1 cellular context compared by ENCODE assay signal in genomic region chr15:59372352-59373211, GRCh38.
TF ChIP-seq lines count a peak whose summit lies in the region.

TSS of gene MYO1E (minus strand) at chr15:59372871. CDS start at chr15:59372500, 371 bp downstream.

TF ChIP-seq in HepG2, 621 proteins besides CTCF, POLR2A, EP300 and RAD21 (continued from another document and continues in another):
- TF ChIP-seq ZBTB25 (CRISPR knock-in tag; IDR thresholded peaks at IDR 0.05): 0 out of 2 replicates have a peak, but pooled peaks have one; percentile 30
- TF ChIP-seq GATA4 (IDR thresholded peaks at IDR 0.05; ENCODE audit: borderline replicate concordance, low read depth): no peak; the same call in 1 of the 2 replicates
- TF ChIP-seq ONECUT2 (CRISPR knock-in tag; IDR thresholded peaks at IDR 0.05): no peak
- TF ChIP-seq MXI1 (IDR thresholded peaks at IDR 0.05; ENCODE audit: borderline replicate concordance, low read depth, low read length): peak; percentile 24; the same call in 1 of the 3 replicates
- TF ChIP-seq GABPB1 (CRISPR knock-in tag; IDR thresholded peaks at IDR 0.05): peak; percentile 71
- TF ChIP-seq BORCS8-MEF2B (CRISPR knock-in tag; IDR thresholded peaks at IDR 0.05): peak; percentile 59
- no peak for TF ChIP-seq ZUFSP (CRISPR knock-in tag; IDR thresholded peaks at IDR 0.05; ENCODE audit: borderline replicate concordance)
- TF ChIP-seq ZNF337 (CRISPR knock-in tag; IDR thresholded peaks at IDR 0.05; ENCODE audit: borderline replicate concordance, low read depth): no peak
- no peak for TF ChIP-seq HNF1A (IDR thresholded peaks at IDR 0.05; ENCODE audit: low read depth)
- no peak; the same call in 1 of the 2 replicates for TF ChIP-seq HNF1A (CRISPR knock-in tag; IDR thresholded peaks at IDR 0.05; ENCODE audit: borderline replicate concordance)
- TF ChIP-seq NFKBIZ (CRISPR knock-in tag; IDR thresholded peaks at IDR 0.05): no peak
- 0 out of 2 replicates have a peak, but pooled peaks have one; percentile 16 for TF ChIP-seq KLF11 (CRISPR knock-in tag; IDR thresholded peaks at IDR 0.05)
- no peak for TF ChIP-seq PLSCR1 (CRISPR knock-in tag; IDR thresholded peaks at IDR 0.05; ENCODE audit: borderline replicate concordance)
- TF ChIP-seq IRF2 (CRISPR knock-in tag; IDR thresholded peaks at IDR 0.05): peak; percentile 61; the same call in 1 of the 2 replicates
- TF ChIP-seq TEAD2 (CRISPR knock-in tag; IDR thresholded peaks at IDR 0.05): no peak
- peak; percentile 70; the same call in 1 of the 2 replicates for TF ChIP-seq DMAP1 (CRISPR knock-in tag; IDR thresholded peaks at IDR 0.05)
- TF ChIP-seq CEBPB (IDR thresholded peaks at IDR 0.05; ENCODE audit: borderline replicate concordance, low read depth, low read length): no peak
- no peak for TF ChIP-seq CERS6 (CRISPR knock-in tag; IDR thresholded peaks at IDR 0.05)
- no peak; the same call in 1 of the 2 replicates for TF ChIP-seq TARDBP (CRISPR knock-in tag; IDR thresholded peaks at IDR 0.05)
- TF ChIP-seq MTA1 (CRISPR knock-in tag; IDR thresholded peaks at IDR 0.05; ENCODE audit: borderline replicate concordance): peak; percentile 81; the same call in 1 of the 2 replicates
- TF ChIP-seq KDM1A (CRISPR knock-in tag; IDR thresholded peaks at IDR 0.05): no peak
- TF ChIP-seq ZNF605 (CRISPR knock-in tag; IDR thresholded peaks at IDR 0.05): peak; percentile 83
- TF ChIP-seq NR3C1 (CRISPR knock-in tag; IDR thresholded peaks at IDR 0.05): no peak
- no peak for TF ChIP-seq SRSF4 (IDR thresholded peaks at IDR 0.05; ENCODE audit: low read depth, low read length, poor library complexity, severe bottlenecking)
- TF ChIP-seq KDM3A (CRISPR knock-in tag; IDR thresholded peaks at IDR 0.05; ENCODE audit: low read depth): no peak; the same call in 1 of the 2 replicates
- TF ChIP-seq ZNF782 (CRISPR knock-in tag; IDR thresholded peaks at IDR 0.05; ENCODE audit: borderline replicate concordance): peak; percentile 64; the same call in 1 of the 2 replicates
- no peak for TF ChIP-seq ZNF224 (CRISPR knock-in tag; IDR thresholded peaks at IDR 0.05)
- no peak for TF ChIP-seq ZKSCAN1 (IDR thresholded peaks at IDR 0.05; ENCODE audit: low read length)
- no peak; the same call in 1 of the 2 replicates for TF ChIP-seq RXRB (CRISPR knock-in tag; IDR thresholded peaks at IDR 0.05; ENCODE audit: borderline replicate concordance)
- TF ChIP-seq ZNF790 (CRISPR knock-in tag; IDR thresholded peaks at IDR 0.05; ENCODE audit: borderline replicate concordance): peak; percentile 96
- TF ChIP-seq TIGD3 (CRISPR knock-in tag; IDR thresholded peaks at IDR 0.05; ENCODE audit: borderline replicate concordance): peak; percentile 48; the same call in 1 of the 2 replicates
- no peak for TF ChIP-seq CSRNP2 (CRISPR knock-in tag; conservative IDR thresholded peaks at IDR 0.05; ENCODE audit: low read depth)
- peak; percentile 58; the same call in 1 of the 2 replicates for TF ChIP-seq ZNF678 (CRISPR knock-in tag; IDR thresholded peaks at IDR 0.05)
- no peak for TF ChIP-seq MAFF (IDR thresholded peaks at IDR 0.05; ENCODE audit: low read depth, low read length)
- no peak; the same call in 1 of the 2 replicates for TF ChIP-seq ZNF276 (CRISPR knock-in tag; IDR thresholded peaks at IDR 0.05; ENCODE audit: low read depth)
- TF ChIP-seq TSC22D2 (CRISPR knock-in tag; IDR thresholded peaks at IDR 0.05; ENCODE audit: borderline replicate concordance): no peak
- no peak for TF ChIP-seq ZNF343 (CRISPR knock-in tag; IDR thresholded peaks at IDR 0.05)
- TF ChIP-seq MED8 (CRISPR knock-in tag; IDR thresholded peaks at IDR 0.05; ENCODE audit: insufficient replicate concordance): no peak
- no peak for TF ChIP-seq RBAK (CRISPR knock-in tag; IDR thresholded peaks at IDR 0.05)
- peak; percentile 46 for TF ChIP-seq ATF2 (CRISPR knock-in tag; IDR thresholded peaks at IDR 0.05)
- TF ChIP-seq ZNF350 (CRISPR knock-in tag; IDR thresholded peaks at IDR 0.05; ENCODE audit: borderline replicate concordance, low read depth): peak; percentile 81; the same call in 1 of the 2 replicates
- TF ChIP-seq BRCA1 (CRISPR knock-in tag; IDR thresholded peaks at IDR 0.05): no peak; the same call in none of the 2 replicates
- no peak for TF ChIP-seq NCOA2 (CRISPR knock-in tag; IDR thresholded peaks at IDR 0.05)
- 0 out of 2 replicates have a peak, but pooled peaks have one; percentile 72 for TF ChIP-seq ZNF329 (CRISPR knock-in tag; IDR thresholded peaks at IDR 0.05; ENCODE audit: low read depth)
- no peak for TF ChIP-seq NFIC (IDR thresholded peaks at IDR 0.05; ENCODE audit: low read length)
- TF ChIP-seq TFE3 (CRISPR knock-in tag; IDR thresholded peaks at IDR 0.05): no peak
- no peak for TF ChIP-seq ZNF431 (CRISPR knock-in tag; IDR thresholded peaks at IDR 0.05; ENCODE audit: borderline replicate concordance, low read depth)
- no peak for TF ChIP-seq CENPBD1 (CRISPR knock-in tag; IDR thresholded peaks at IDR 0.05; ENCODE audit: borderline replicate concordance, low read depth)
- peak; percentile 74; the same call in 1 of the 2 replicates for TF ChIP-seq HOXA3 (CRISPR knock-in tag; IDR thresholded peaks at IDR 0.05)
